8 cellular contexts compared by ENCODE assay signal in genomic region chr4:185587444-185588161, GRCh38. TPM values are rescaled to one million over a fixed set of nuclear protein-coding genes. Genes with fewer than 3 reads are reported as not detected.
A peak's percentile ranks its signal among the peaks of the same experiment; 100 is the strongest.
DNase-seq lines count a peak whose midpoint lies in the region; ATAC-seq, FAIRE-seq and TF ChIP-seq lines count a peak whose summit lies in the region.

No MANE protein-coding gene starts in this region.

- no peak overlapping the region for H3K4me3 ChIP-seq in GM12864 (ENCODE audit: low read depth, low read length)

- H3K36me3 Mint-ChIP-seq in activated naive CD8-positive, alpha-beta T cell treated with anti-CD3 and anti-CD28 coated beads, Interleukin-2, amount 10 ng/mL, durations not matched to agents 7 days and 5 days: peaks cover 2% of the 10 kb centered on the region
- H3K36me3 Mint-ChIP-seq in nephron progenitor cell (ENCODE audit: low read depth): no peaks in the 10 kb centered on the region

- peak; percentile 82 for DNase-seq in GM12864 (ENCODE audit: low read depth)
- peak; percentile 19 for DNase-seq in RPMI7951 (ENCODE audit: low read depth)
- peak; percentile 39 for DNase-seq in activated naive CD8-positive, alpha-beta T cell treated with anti-CD3 and anti-CD28 coated beads, Interleukin-2, amount 10 ng/mL, durations not matched to agents 7 days and 5 days
- peak; percentile 53 for DNase-seq in nephron progenitor cell
- no peak for DNase-seq in NCI-H2171 (lab: John Stamatoyannopoulos, UW)
- no peak for DNase-seq in frontal cortex (ENCODE audit: low spot score in 2 of 2)
- DNase-seq in UCSD-AML1 (lab: John Stamatoyannopoulos, UW; ENCODE audit: unreplicated experiment): no peak

- TF ChIP-seq CTCF in GM12864 (IDR thresholded peaks at IDR 0.05; ENCODE audit: low read depth, low read length, missing control alignments): no peak
- TF ChIP-seq CTCF in nephron progenitor cell (IDR thresholded peaks at IDR 0.05): no peak

- POLR2A ChIA-PET in activated naive CD8-positive, alpha-beta T cell treated with anti-CD3 and anti-CD28 coated beads, Interleukin-2, amount 10 ng/mL, durations not matched to agents 7 days and 5 days (lab: Charles Lee): no interaction called here

- peaks cover 45% of the 10 kb centered on the region for H3K27me3 Mint-ChIP-seq in activated naive CD8-positive, alpha-beta T cell treated with anti-CD3 and anti-CD28 coated beads, Interleukin-2, amount 10 ng/mL, durations not matched to agents 7 days and 5 days
- peaks cover 64% of the 10 kb centered on the region for H3K27me3 Mint-ChIP-seq in nephron progenitor cell (ENCODE audit: low read depth, poor library complexity)

- H3K4me3 Mint-ChIP-seq in activated naive CD8-positive, alpha-beta T cell treated with anti-CD3 and anti-CD28 coated beads, Interleukin-2, amount 10 ng/mL, durations not matched to agents 7 days and 5 days: peak overlapping the region; percentile 58
- H3K4me3 Mint-ChIP-seq in nephron progenitor cell: peak overlapping the region; percentile 72

- FAIRE-seq in frontal cortex (lab: Jason Lieb, UNC): no peak

- H3K27ac Mint-ChIP-seq in activated naive CD8-positive, alpha-beta T cell treated with anti-CD3 and anti-CD28 coated beads, Interleukin-2, amount 10 ng/mL, durations not matched to agents 7 days and 5 days: peak overlapping the region; percentile 3
- no peak overlapping the region for H3K27ac Mint-ChIP-seq in nephron progenitor cell

- H3K4me1 Mint-ChIP-seq in activated naive CD8-positive, alpha-beta T cell treated with anti-CD3 and anti-CD28 coated beads, Interleukin-2, amount 10 ng/mL, durations not matched to agents 7 days and 5 days: peaks cover 9% of the 10 kb centered on the region
- H3K4me1 Mint-ChIP-seq in nephron progenitor cell: peaks cover 35% of the 10 kb centered on the region

- ATAC-seq in GM21737 (IDR thresholded peaks at IDR 0.05; ENCODE audit: unreplicated experiment): peak; percentile 97
- peak; percentile 66 for ATAC-seq in activated naive CD8-positive, alpha-beta T cell treated with anti-CD3 and anti-CD28 coated beads, Interleukin-2, amount 10 ng/mL, durations not matched to agents 7 days and 5 days (ENCODE audit: low read depth)

- peaks cover 4% of the 10 kb centered on the region for H3K9me3 Mint-ChIP-seq in activated naive CD8-positive, alpha-beta T cell treated with anti-CD3 and anti-CD28 coated beads, Interleukin-2, amount 10 ng/mL, durations not matched to agents 7 days and 5 days
- H3K9me3 Mint-ChIP-seq in nephron progenitor cell: no peaks in the 10 kb centered on the region

RNA-seq across cellular contexts. Expression of gene PDLIM3, which starts 52.3 kb away (rescaled TPM):
- total RNA-seq in RPMI7951 (2014; rRNA removed; shearing (Covaris generic)): 13.6 and 21.7 TPM in 2 replicates
- not detected for total RNA-seq in activated naive CD8-positive, alpha-beta T cell treated with anti-CD3 and anti-CD28 coated beads, Interleukin-2, amount 10 ng/mL, durations not matched to agents 7 days and 5 days
- 14.3 TPM for total RNA-seq in frontal cortex

Comparison
In these comparisons a context has a peak if more than half of its experiments do, and no peak if none do; other contexts are left out.
1. DNase-seq: peak in GM12864 (single experiment), RPMI7951 (single experiment), activated naive CD8-positive, alpha-beta T cell treated with anti-CD3 and anti-CD28 coated beads, Interleukin-2, amount 10 ng/mL, durations not matched to agents 7 days and 5 days (single experiment) and nephron progenitor cell (single experiment); none in NCI-H2171 (single experiment), frontal cortex (0 of 2) and UCSD-AML1 (single experiment).
2. RNA of gene PDLIM3, which starts 52.3 kb away (total RNA-seq): 14.3 TPM in frontal cortex (single experiment) and 13.6 to 21.7 TPM in RPMI7951; not detected in activated naive CD8-positive, alpha-beta T cell treated with anti-CD3 and anti-CD28 coated beads, Interleukin-2, amount 10 ng/mL, durations not matched to agents 7 days and 5 days; every median in the first group is over 10 times any median in the second.